15 cellular contexts compared by ENCODE assay signal in genomic region chr18:35969676-35970075, GRCh38.
A peak's percentile ranks its signal among the peaks of the same experiment; 100 is the strongest.
DNase-seq lines count a peak whose midpoint lies in the region; ATAC-seq, FAIRE-seq and TF ChIP-seq lines count a peak whose summit lies in the region.
"Had no signal": no experiment of that assay in that cellular context is flagged by ENCODE, and none has a peak within 500 bp of the region (broad histone marks: within the 10 kb centered on the region; RNA-seq: fewer than 3 reads in every experiment).

No MANE protein-coding gene starts in this region.

- H3K27ac Mint-ChIP-seq in activated naive CD4-positive, alpha-beta T cell treated with anti-CD3 and anti-CD28 coated beads, Interleukin-2, amount 10 ng/mL, durations not matched to agents 7 days and 5 days: peak overlapping the region; percentile 29

- H3K79me2 ChIP-seq in GM12878 (ENCODE audit: control insufficient read depth, insufficient read depth, low read length): peaks cover 23% of the 10 kb centered on the region

- TF ChIP-seq POLR2A in GM12878 (IDR thresholded peaks at IDR 0.05; ENCODE audit: low read depth, low read length) (no peak), spleen (IDR thresholded peaks at IDR 0.05) (no peak)

- POLR2A ChIA-PET in GM12878 (lab: Charles Lee): no interaction called here

- no peaks in the 10 kb centered on the region for H3K36me3 ChIP-seq in GM12878 (ENCODE audit: control insufficient read depth in 2 of 2, insufficient read depth in 2 of 2, low read length in 1 of 2)
- H3K36me3 ChIP-seq in spleen: peaks cover 0 to 11% (median under 1%) of the 10 kb centered on the region in 6 donors
- H3K36me3 ChIP-seq: breast epithelium, prostate gland had no signal

- H4K20me1 ChIP-seq in GM12878 (ENCODE audit: control insufficient read depth, insufficient read depth): no peaks in the 10 kb centered on the region

- peaks cover 21% of the 10 kb centered on the region for H3K4me1 ChIP-seq in GM12878 (ENCODE audit: control insufficient read depth, insufficient read depth, low read length)
- H3K4me1 ChIP-seq in spleen: peaks cover 15 to 55% (median 45%) of the 10 kb centered on the region in 6 donors

- no peak for FAIRE-seq in GM12878 (lab: Jason Lieb, UNC)

- ATAC-seq in GM12878 (no peak), GM18907 (IDR thresholded peaks at IDR 0.05; ENCODE audit: unreplicated experiment) (no peak), HG03039 (IDR thresholded peaks at IDR 0.05; ENCODE audit: unreplicated experiment) (no peak)
- ATAC-seq: left ventricle myocardium superior had no signal

- peaks cover 17% of the 10 kb centered on the region for H3K36me3 Mint-ChIP-seq in activated naive CD4-positive, alpha-beta T cell treated with anti-CD3 and anti-CD28 coated beads, Interleukin-2, amount 10 ng/mL, durations not matched to agents 7 days and 5 days

- H3K4me3 ChIP-seq in GM12878: peak overlapping the region; percentile 57; the same call in 1 of the 2 replicates
- peak overlapping the region in 1 of 8 donors; percentile 91 for H3K4me3 ChIP-seq in spleen
- H3K4me3 ChIP-seq: breast epithelium, prostate gland had no signal

- peaks cover 56% of the 10 kb centered on the region for H3K4me1 Mint-ChIP-seq in activated naive CD4-positive, alpha-beta T cell treated with anti-CD3 and anti-CD28 coated beads, Interleukin-2, amount 10 ng/mL, durations not matched to agents 7 days and 5 days

- CTCF ChIA-PET in activated naive CD4-positive, alpha-beta T cell treated with anti-CD3 and anti-CD28 coated beads, Interleukin-2, amount 10 ng/mL, durations not matched to agents 7 days and 5 days (lab: Charles Lee): no interaction called here
- CTCF ChIA-PET in GM12878 (lab: Yijun Ruan, JAX): no interaction called here

- H3K27me3 ChIP-seq in GM12878 (replicated peaks in 1 of 2; ENCODE audit: control insufficient read depth in 2 of 2, insufficient read depth in 2 of 2, low read length in 1 of 2) (no peaks in the 10 kb centered on the region), spleen (replicated peaks in 1 of 7) (no peaks in the 10 kb centered on the region)
- H3K27me3 ChIP-seq: breast epithelium had no signal

- H3K9ac ChIP-seq in GM12878 (ENCODE audit: control insufficient read depth, insufficient read depth, low read length): no peak overlapping the region

- H3K4me2 ChIP-seq in GM12878 (ENCODE audit: control insufficient read depth, insufficient read depth): peak overlapping the region; percentile 54; the same call in 1 of the 2 replicates

- no peaks in the 10 kb centered on the region for H3K9me3 ChIP-seq in GM12878 (replicated peaks; ENCODE audit: control insufficient read depth, insufficient read depth, low read length)
- no peaks in the 10 kb centered on the region for H3K9me3 ChIP-seq in spleen
- H3K9me3 ChIP-seq: breast epithelium, prostate gland had no signal

- BruUV-seq in GM12878 (replicated peaks; lab: Mats Ljungman, UMichigan): no TSS peak

- DNase-seq in activated naive CD4-positive, alpha-beta T cell treated with anti-CD3 and anti-CD28 coated beads, Interleukin-2, amount 10 ng/mL, durations not matched to agents 7 days and 5 days: no peak
- DNase-seq in activated naive CD4-positive, alpha-beta T cell (lab: John Stamatoyannopoulos, UW): no peak
- peak; percentile 54 for DNase-seq in OCI-M1 (lab: John Stamatoyannopoulos, UW)
- no peak for DNase-seq in GM12878 (ENCODE audit: low read depth, low spot score)
- DNase-seq in spleen: no peak
- no peak for DNase-seq in GM10266 (ENCODE audit: extremely low spot score)
- DNase-seq: activated CD4-positive, alpha-beta T cell treated with anti-CD3 and anti-CD28 coated beads, Interleukin-2, amount 50 U/mL, for 48 hours; DMS 273 treated with DMSO at 0.1 percent for 48 hours; left ventricle myocardium superior; NCI-H146; NCI-H226 had no signal

- RAD21 ChIA-PET in GM12878 (lab: Charles Lee; ENCODE audit: unreplicated experiment): no interaction called here

- no peak for TF ChIP-seq CTCF in GM12878 (IDR thresholded peaks at IDR 0.05 in 2 of 3, conservative IDR thresholded peaks at IDR 0.05 in 1 of 3; ENCODE audit: control insufficient read depth in 2 of 3, extremely low read depth in 1 of 3, insufficient read depth in 1 of 3, low read depth in 3 of 3, low read length in 3 of 3)
- TF ChIP-seq CTCF in spleen (IDR thresholded peaks at IDR 0.05 in 8 of 11, conservative IDR thresholded peaks at IDR 0.05 in 3 of 11): no peak
- TF ChIP-seq CTCF in GM10266 (IDR thresholded peaks at IDR 0.05; ENCODE audit: control insufficient read depth, insufficient read depth, low read depth, missing control alignments): no peak

- SMC1A ChIA-PET in GM12878 (lab: Charles Lee; ENCODE audit: uncharacterized antibody, unreplicated experiment): no interaction called here

- no peak for TF ChIP-seq EP300 in GM12878 (IDR thresholded peaks at IDR 0.05; ENCODE audit: borderline replicate concordance in 1 of 2, control insufficient read depth in 1 of 2, low read depth in 2 of 2, low read length in 2 of 2)

- H3K4me3 Mint-ChIP-seq in activated naive CD4-positive, alpha-beta T cell treated with anti-CD3 and anti-CD28 coated beads, Interleukin-2, amount 10 ng/mL, durations not matched to agents 7 days and 5 days: peak overlapping the region; percentile 23

- H3K9me3 Mint-ChIP-seq in activated naive CD4-positive, alpha-beta T cell treated with anti-CD3 and anti-CD28 coated beads, Interleukin-2, amount 10 ng/mL, durations not matched to agents 7 days and 5 days: no peaks in the 10 kb centered on the region

- TF ChIP-seq RAD21 in GM12878 (IDR thresholded peaks at IDR 0.05; ENCODE audit: insufficient read depth, low read depth, low read length): no peak

- H2AFZ ChIP-seq in GM12878 (ENCODE audit: control insufficient read depth, low read depth, low read length): peak overlapping the region; percentile 91

- H3K27me3 Mint-ChIP-seq in activated naive CD4-positive, alpha-beta T cell treated with anti-CD3 and anti-CD28 coated beads, Interleukin-2, amount 10 ng/mL, durations not matched to agents 7 days and 5 days: no peaks in the 10 kb centered on the region

- in situ Hi-C loops in GM12878 (cut with MboI): loop anchor here (10.0 kb wide), 1 partner anchor 385 kb away; the partner anchor contains the start of gene GALNT1

- intact Hi-C loops in GM12878 (cut with micrococcal nuclease; ENCODE audit: unreplicated experiment): loop anchor here (5.0 kb wide), 3 partner anchors 98 to 472 kb away; partner anchors contain the start of genes INO80C and RPRD1A
- intact Hi-C loops in spleen (cut with DNase I; ENCODE audit: low total_unique reads): no loop called here

- H3K27ac ChIP-seq in GM12878 (ENCODE audit: control insufficient read depth, insufficient read depth) (no peak overlapping the region), spleen (peak overlapping the region in 5 of 8 donors; percentile 46 to 97 (median 92))
- H3K27ac ChIP-seq: breast epithelium, prostate gland had no signal

TF ChIP-seq in GM12878, 131 proteins besides CTCF, POLR2A, EP300 and RAD21 (continues in another document):
- TF ChIP-seq NFXL1 (IDR thresholded peaks at IDR 0.05; ENCODE audit: borderline replicate concordance): no peak
- no peak for TF ChIP-seq ZBTB40 (IDR thresholded peaks at IDR 0.05; ENCODE audit: borderline replicate concordance)
- TF ChIP-seq CEBPZ (IDR thresholded peaks at IDR 0.05; ENCODE audit: low read depth, low read length): no peak
